15 cellular contexts compared by ENCODE assay signal in genomic region chr6:104955927-104956662, GRCh38. TPM values are rescaled to one million over a fixed set of nuclear protein-coding genes. Genes with fewer than 3 reads are reported as not detected.
A peak's percentile ranks its signal among the peaks of the same experiment; 100 is the strongest.
DNase-seq lines count a peak whose midpoint lies in the region; ATAC-seq and TF ChIP-seq lines count a peak whose summit lies in the region.
"Had no signal": no experiment of that assay in that cellular context is flagged by ENCODE, and none has a peak within 500 bp of the region (broad histone marks: within the 10 kb centered on the region; RNA-seq: fewer than 3 reads in every experiment).

No MANE protein-coding gene starts in this region.

- POLR2A ChIA-PET in HEK293 (lab: Yijun Ruan, JAX): interaction anchor here (0.7 to 2.6 kb wide), 8 partner anchors 10 to 103 kb away, joined by 3 to 10 read pairs (median 5); partner anchors contain the start of gene HACE1

- H3K4me1 Mint-ChIP-seq in neural crest cell: peaks cover 54% of the 10 kb centered on the region

- CTCF ChIA-PET in HEK293 (lab: Yijun Ruan, JAX): interaction anchor here (0.6 to 7.2 kb wide), 12 partner anchors 9 to 273 kb away, joined by 3 to 41 read pairs (median 4); no protein-coding TSS in a partner anchor

- H3K36me3 ChIP-seq in HEK293 (ENCODE audit: control insufficient read depth in 2 of 2, insufficient read depth in 1 of 2, low read length in 2 of 2) (no peaks in the 10 kb centered on the region; a peak in 1 of 3 replicates), body of pancreas (replicated peaks in 1 of 2; ENCODE audit: insufficient read depth in 1 of 2, low read depth in 2 of 2) (no peaks in the 10 kb centered on the region)

- H3K9me3 Mint-ChIP-seq in neural crest cell: no peaks in the 10 kb centered on the region

- peak overlapping the region; percentile 85 for H3K27ac ChIP-seq in HEK293 (ENCODE audit: extremely low read depth, low read depth, low read length)
- H3K27ac ChIP-seq in body of pancreas: no peak overlapping the region

- peak; percentile 47; the same call in 1 of the 2 replicates for TF ChIP-seq CTCF in HEK293 (tag by site-specific recombination; IDR thresholded peaks at IDR 0.05)
- TF ChIP-seq CTCF in neural crest cell (conservative IDR thresholded peaks at IDR 0.05): no peak
- no peak for TF ChIP-seq CTCF in body of pancreas (IDR thresholded peaks at IDR 0.05)

- H3K27ac Mint-ChIP-seq in neural crest cell (ENCODE audit: unreplicated experiment): peak overlapping the region; percentile 98
- H3K27ac Mint-ChIP-seq: CD4-positive, alpha-beta T cell had no signal

- no peaks in the 10 kb centered on the region for H3K27me3 Mint-ChIP-seq in neural crest cell (ENCODE audit: low read depth)

- no peak for TF ChIP-seq POLR2A in body of pancreas (IDR thresholded peaks at IDR 0.05)

- H3K4me3 ChIP-seq in HEK293 (ENCODE audit: low read depth, low read length): peak overlapping the region; percentile 80
- H3K4me3 ChIP-seq in body of pancreas: no peak overlapping the region

- no peak for ATAC-seq in body of pancreas

- 5 to 13% methylated on average over 14 of the region's 14 CpGs for WGBS in body of pancreas, 2 donors

- H3K27me3 ChIP-seq in body of pancreas: peaks cover 0 to 37% of the 10 kb centered on the region in 2 donors

- H3K9me3 ChIP-seq in HEK293 (ENCODE audit: control insufficient read depth, insufficient read depth, low read depth, low read length) (no peaks in the 10 kb centered on the region), body of pancreas (peaks cover 0 to 8% (median 0%) of the 10 kb centered on the region in 3 donors)

- H3K4me3 Mint-ChIP-seq in neural crest cell: peak overlapping the region; percentile 92
- H3K4me3 Mint-ChIP-seq: CD4-positive, alpha-beta T cell had no signal

- intact Hi-C loops in body of pancreas (cut with DNase I): no loop called here

- H3K4me1 ChIP-seq in HEK293 (ENCODE audit: control insufficient read depth, insufficient read depth, low read length) (peaks cover 3% of the 10 kb centered on the region; the same call in 1 of the 2 replicates), body of pancreas (peaks cover 8% of the 10 kb centered on the region)

- DNase-seq in NCI-H69 (lab: John Stamatoyannopoulos, UW): peak; percentile 95
- peak; percentile 84 for DNase-seq in ecto neural progenitor cell (ENCODE audit: low spot score)
- DNase-seq in neural crest cell (ENCODE audit: low read depth, low spot score): peak; percentile 55
- no peak for DNase-seq in mucosa of gallbladder (ENCODE audit: low spot score)
- DNase-seq in body of pancreas: no peak
- no peak for DNase-seq in NCI-H2196 (lab: John Stamatoyannopoulos, UW; ENCODE audit: unreplicated experiment)
- DNase-seq in inferior parietal cortex (ENCODE audit: extremely low spot score): no peak
- DNase-seq: CD4-positive, alpha-beta T cell had no signal

- no peaks in the 10 kb centered on the region for H3K36me3 Mint-ChIP-seq in neural crest cell (ENCODE audit: low read depth)

TF ChIP-seq in HEK293, 187 proteins besides CTCF, POLR2A, EP300 and RAD21 (continues in another document):
- TF ChIP-seq, protein P1, sequence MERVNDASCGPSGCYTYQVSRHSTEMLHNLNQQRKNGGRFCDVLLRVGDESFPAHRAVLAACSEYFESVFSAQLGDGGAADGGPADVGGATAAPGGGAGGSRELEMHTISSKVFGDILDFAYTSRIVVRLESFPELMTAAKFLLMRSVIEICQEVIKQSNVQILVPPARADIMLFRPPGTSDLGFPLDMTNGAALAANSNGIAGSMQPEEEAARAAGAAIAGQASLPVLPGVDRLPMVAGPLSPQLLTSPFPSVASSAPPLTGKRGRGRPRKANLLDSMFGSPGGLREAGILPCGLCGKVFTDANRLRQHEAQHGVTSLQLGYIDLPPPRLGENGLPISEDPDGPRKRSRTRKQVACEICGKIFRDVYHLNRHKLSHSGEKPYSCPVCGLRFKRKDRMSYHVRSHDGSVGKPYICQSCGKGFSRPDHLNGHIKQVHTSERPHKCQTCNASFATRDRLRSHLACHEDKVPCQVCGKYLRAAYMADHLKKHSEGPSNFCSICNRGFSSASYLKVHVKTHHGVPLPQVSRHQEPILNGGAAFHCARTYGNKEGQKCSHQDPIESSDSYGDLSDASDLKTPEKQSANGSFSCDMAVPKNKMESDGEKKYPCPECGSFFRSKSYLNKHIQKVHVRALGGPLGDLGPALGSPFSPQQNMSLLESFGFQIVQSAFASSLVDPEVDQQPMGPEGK (tag by site-specific recombination; IDR thresholded peaks at IDR 0.05): peak; percentile 84
- TF ChIP-seq SP2 (tag by site-specific recombination; IDR thresholded peaks at IDR 0.05): peak; percentile 56
- 0 out of 2 replicates have a peak, but pooled peaks have one; percentile 32 for TF ChIP-seq MYNN (tag by site-specific recombination; IDR thresholded peaks at IDR 0.05; ENCODE audit: borderline replicate concordance)
- TF ChIP-seq HOXD13 (CRISPR knock-in tag; IDR thresholded peaks at IDR 0.05; ENCODE audit: borderline replicate concordance): no peak
- no peak; the same call in 1 of the 2 replicates for TF ChIP-seq ZFP69B (tag by site-specific recombination; IDR thresholded peaks at IDR 0.05)
- peak; percentile 41; the same call in 1 of the 2 replicates for TF ChIP-seq WT1 (tag by site-specific recombination; IDR thresholded peaks at IDR 0.05)
- peak; percentile 78 for TF ChIP-seq ZNF366 (tag by site-specific recombination; conservative IDR thresholded peaks at IDR 0.05)
- 0 out of 2 replicates have a peak, but pooled peaks have one; percentile 37 for TF ChIP-seq ZNF843 (tag by site-specific recombination; IDR thresholded peaks at IDR 0.05)
- peak; percentile 54 for TF ChIP-seq ZBTB17 (tag by site-specific recombination; IDR thresholded peaks at IDR 0.05)
- TF ChIP-seq ZNF629 (tag by site-specific recombination; IDR thresholded peaks at IDR 0.05): peak; percentile 24; the same call in 1 of the 2 replicates
- no peak for TF ChIP-seq ZNF175 (tag by site-specific recombination; IDR thresholded peaks at IDR 0.05)
- TF ChIP-seq, protein P2, sequence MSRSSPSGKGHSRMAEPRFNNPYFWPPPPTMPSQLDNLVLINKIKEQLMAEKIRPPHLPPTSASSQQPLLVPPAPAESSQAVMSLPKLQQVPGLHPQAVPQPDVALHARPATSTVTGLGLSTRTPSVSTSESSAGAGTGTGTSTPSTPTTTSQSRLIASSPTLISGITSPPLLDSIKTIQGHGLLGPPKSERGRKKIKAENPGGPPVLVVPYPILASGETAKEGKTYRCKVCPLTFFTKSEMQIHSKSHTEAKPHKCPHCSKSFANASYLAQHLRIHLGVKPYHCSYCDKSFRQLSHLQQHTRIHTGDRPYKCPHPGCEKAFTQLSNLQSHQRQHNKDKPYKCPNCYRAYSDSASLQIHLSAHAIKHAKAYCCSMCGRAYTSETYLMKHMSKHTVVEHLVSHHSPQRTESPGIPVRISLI (tag by site-specific recombination; IDR thresholded peaks at IDR 0.05): peak; percentile 72; the same call in 1 of the 2 replicates
- peak; percentile 13; the same call in 1 of the 2 replicates for TF ChIP-seq ZBTB20 (tag by site-specific recombination; IDR thresholded peaks at IDR 0.05)
- peak; percentile 7; the same call in 1 of the 2 replicates for TF ChIP-seq ZBTB11 (tag by site-specific recombination; conservative IDR thresholded peaks at IDR 0.05; ENCODE audit: low read depth)
- TF ChIP-seq MZF1 (tag by site-specific recombination; IDR thresholded peaks at IDR 0.05; ENCODE audit: borderline replicate concordance): peak; percentile 100
- TF ChIP-seq ZNF837 (tag by site-specific recombination; IDR thresholded peaks at IDR 0.05): no peak
- TF ChIP-seq ZNF600 (tag by site-specific recombination; IDR thresholded peaks at IDR 0.05): 0 out of 2 replicates have a peak, but pooled peaks have one; percentile 33

RNA-seq across cellular contexts. Expression of gene LIN28B, which starts 0.8 kb away (rescaled TPM):
- total RNA-seq in neural crest cell (73.2 and 76.3 TPM in 2 replicates), mucosa of gallbladder (0.14 TPM), body of pancreas (not detected)
- total RNA-seq: activated CD8-positive, alpha-beta memory T cell treated with anti-CD3 and anti-CD28 coated beads for 36 hours; CD4-positive, alpha-beta T cell; H4; lung microvascular endothelial cell; NCI-H460; pulmonary artery endothelial cell; T-helper 1 cell treated with Interleukin-12 subunit alpha and Interleukin-12 subunit beta and Interleukin-4 antibody, amounts not matched to agents 30 ng/mL and 1 ng/mL, for 36 hours had no signal

Comparison
In these comparisons a context has a peak if more than half of its experiments do, and no peak if none do; other contexts are left out.
1. DNase-seq: peak in NCI-H69 (single experiment), ecto neural progenitor cell (single experiment) and neural crest cell (single experiment); none in mucosa of gallbladder (single experiment), body of pancreas (0 of 4), NCI-H2196 (single experiment) and inferior parietal cortex (single experiment).
2. RNA of gene LIN28B, which starts 0.8 kb away (total RNA-seq): 73.2 to 76.3 TPM in neural crest cell; 0.14 TPM in mucosa of gallbladder (single experiment) and not detected in body of pancreas; every median in the first group is over 10 times any median in the second.